ENCODE assay signal across 8 cellular contexts in genomic region chr3:112582242-112582874, GRCh38. TPM values are rescaled to one million over a fixed set of nuclear protein-coding genes. Genes with fewer than 3 reads are reported as not detected.
A peak's percentile ranks its signal among the peaks of the same experiment; 100 is the strongest.
DNase-seq lines count a peak whose midpoint lies in the region; ATAC-seq and TF ChIP-seq lines count a peak whose summit lies in the region.

No MANE protein-coding gene starts in this region.

- H3K18ac ChIP-seq in mesenchymal stem cell (ENCODE audit: low read depth in 1 of 2, low read length in 2 of 2) = no peak overlapping the region

- H3K4me1 ChIP-seq in OCI-LY3 (ENCODE audit: low read length) (peaks cover 52% of the 10 kb centered on the region), mesenchymal stem cell (ENCODE audit: control insufficient read depth, insufficient read depth, low read depth, low read length) (no peaks in the 10 kb centered on the region)

- TF ChIP-seq CTCF in OCI-LY3 (IDR thresholded peaks at IDR 0.05; ENCODE audit: low read depth, low read length) (peak; percentile 83), astrocyte of the spinal cord (IDR thresholded peaks at IDR 0.05; ENCODE audit: low read depth, low read length) (peak; percentile 64)

- no peak overlapping the region for H3K4ac ChIP-seq in mesenchymal stem cell (ENCODE audit: low read depth in 1 of 2, low read length in 2 of 2)

- H3K27me3 ChIP-seq in OCI-LY3 (ENCODE audit: low read depth, low read length) (no peaks in the 10 kb centered on the region), mesenchymal stem cell (ENCODE audit: control insufficient read depth in 1 of 2, insufficient read depth in 1 of 2, low read length in 2 of 2) (no peaks in the 10 kb centered on the region)

- H3K79me1 ChIP-seq in mesenchymal stem cell (replicated peaks; ENCODE audit: low read length, poor library complexity, severe bottlenecking) = peaks cover 3% of the 10 kb centered on the region

- H2AFZ ChIP-seq in OCI-LY3 (ENCODE audit: low read depth, low read length) (no peak overlapping the region), mesenchymal stem cell (ENCODE audit: low read depth, low read length) (no peak overlapping the region)

- peak overlapping the region; percentile 15 for H3K9ac ChIP-seq in OCI-LY3 (ENCODE audit: low read length)
- peak overlapping the region; percentile 82 for H3K9ac ChIP-seq in mesenchymal stem cell (ENCODE audit: low read length)

- H3K36me3 ChIP-seq in OCI-LY3 (replicated peaks; ENCODE audit: low read depth, low read length) = peaks cover 46% of the 10 kb centered on the region
- peaks cover 0 to 66% of the 10 kb centered on the region in 2 experiments for H3K36me3 ChIP-seq in mesenchymal stem cell (ENCODE audit: control insufficient read depth in 1 of 2, insufficient read depth in 2 of 2, low read depth in 1 of 2, low read length in 2 of 2)

- peak overlapping the region; percentile 50 for H3K4me2 ChIP-seq in OCI-LY3 (ENCODE audit: low read length)
- H3K4me2 ChIP-seq in mesenchymal stem cell (ENCODE audit: low read length, poor library complexity, severe bottlenecking) = no peak overlapping the region

- no peak overlapping the region for H2AK5ac ChIP-seq in mesenchymal stem cell (ENCODE audit: low read length, severe bottlenecking)

- no peak overlapping the region for H4K91ac ChIP-seq in mesenchymal stem cell (ENCODE audit: low read length)

- no peak overlapping the region for H2BK5ac ChIP-seq in mesenchymal stem cell (ENCODE audit: low read depth, low read length, poor library complexity, severe bottlenecking)

- ATAC-seq in HG03175 (IDR thresholded peaks at IDR 0.05; ENCODE audit: unreplicated experiment) (peak; percentile 42), HG03139 (IDR thresholded peaks at IDR 0.05; ENCODE audit: unreplicated experiment) (no peak), GM21360 (IDR thresholded peaks at IDR 0.05; ENCODE audit: unreplicated experiment) (no peak)

- H2BK15ac ChIP-seq in mesenchymal stem cell (ENCODE audit: low read depth, poor library complexity, severe bottlenecking) = no peak overlapping the region

- H3K9me3 ChIP-seq in OCI-LY3 (ENCODE audit: insufficient read depth, low read length) (no peaks in the 10 kb centered on the region), mesenchymal stem cell (ENCODE audit: control insufficient read depth, low read length) (no peaks in the 10 kb centered on the region)

- no peaks in the 10 kb centered on the region for H4K20me1 ChIP-seq in OCI-LY3 (ENCODE audit: insufficient read depth, low read length)

- peak overlapping the region; percentile 60 for H3K27ac ChIP-seq in OCI-LY3 (ENCODE audit: low read length)
- H3K27ac ChIP-seq in mesenchymal stem cell (ENCODE audit: low read length, poor library complexity, severe bottlenecking) = no peak overlapping the region

- H3K79me2 ChIP-seq in OCI-LY3 (ENCODE audit: low read length) = no peaks in the 10 kb centered on the region

- no peak overlapping the region for H2BK120ac ChIP-seq in mesenchymal stem cell (ENCODE audit: low read depth, low read length)

- 0% methylated on average over 1 of the region's 2 CpGs for WGBS in mesenchymal stem cell

- H3K14ac ChIP-seq in mesenchymal stem cell (ENCODE audit: low read length in 2 of 2) = no peak overlapping the region

- H3K4me3 ChIP-seq in OCI-LY3 (ENCODE audit: low read length) = peak overlapping the region; percentile 6; the same call in 1 of the 2 replicates
- no peak overlapping the region for H3K4me3 ChIP-seq in astrocyte of the spinal cord (ENCODE audit: low read depth, low read length)
- no peak overlapping the region for H3K4me3 ChIP-seq in mesenchymal stem cell (ENCODE audit: insufficient read depth in 1 of 2, low read depth in 1 of 2, low read length in 2 of 2)

- H3K23ac ChIP-seq in mesenchymal stem cell (ENCODE audit: low read length in 2 of 2) = no peak overlapping the region

- H4K8ac ChIP-seq in mesenchymal stem cell (ENCODE audit: low read length) = no peak overlapping the region

- in situ Hi-C loops in astrocyte of the spinal cord (cut with HindIII; ENCODE audit: low sequenced_read_pairs) = no loop called here

- H2BK12ac ChIP-seq in mesenchymal stem cell (ENCODE audit: low read length in 2 of 2) = no peak overlapping the region

- DNase-seq in NCI-H1694 treated with DMSO at 0.1 percent for 48 hours (lab: John Stamatoyannopoulos, UW) = peak; percentile 55
- DNase-seq in NCI-H1694 (lab: John Stamatoyannopoulos, UW) = no peak
- DNase-seq in astrocyte of the spinal cord (ENCODE audit: low read depth, low spot score) = peak; percentile 84
- peak; percentile 68 for DNase-seq in mesenchymal stem cell

RNA-seq across cellular contexts. Expression of gene SLC35A5, which starts 20.5 kb away (rescaled TPM):
- polyA plus RNA-seq in mesenchymal stem cell (2013, experiment 1 of 2) = 22.8 TPM
- polyA plus RNA-seq in mesenchymal stem cell (2013, experiment 2 of 2) = 25.0 TPM

RNA-seq across cellular contexts. Expression of gene ATG3, which starts 20.6 kb away (rescaled TPM):
- 51.1 TPM for polyA plus RNA-seq in mesenchymal stem cell (2013, experiment 1 of 2)
- 54.1 TPM for polyA plus RNA-seq in mesenchymal stem cell (2013, experiment 2 of 2)

RNA-seq across cellular contexts. Expression of gene CCDC80, which starts 58.6 kb away (rescaled TPM):
- 220 TPM for polyA plus RNA-seq in mesenchymal stem cell (2013, experiment 1 of 2)
- 229 TPM for polyA plus RNA-seq in mesenchymal stem cell (2013, experiment 2 of 2)
